ENCODE assay signal across 1 cellular context in genomic region chr5:834013-834412, GRCh38. TPM values are rescaled to one million over a fixed set of nuclear protein-coding genes. Genes with fewer than 3 reads are reported as not detected.
"Had no signal": no experiment of that assay in that cellular context is flagged by ENCODE, and none has a peak within 500 bp of the region (broad histone marks: within the 10 kb centered on the region; RNA-seq: fewer than 3 reads in every experiment).

No MANE protein-coding gene starts in this region.

RNA-seq across cellular contexts. Expression of gene ZDHHC11B, which starts 49.5 kb away (rescaled TPM):
- total RNA-seq: T-helper 1 cell treated with Interleukin-12 subunit alpha and Interleukin-12 subunit beta and Interleukin-4 antibody, amounts not matched to agents 30 ng/mL and 1 ng/mL, for 36 hours had no signal
